Comparison of ENCODE assay signal across 8 cellular contexts in the genomic region with DNA sequence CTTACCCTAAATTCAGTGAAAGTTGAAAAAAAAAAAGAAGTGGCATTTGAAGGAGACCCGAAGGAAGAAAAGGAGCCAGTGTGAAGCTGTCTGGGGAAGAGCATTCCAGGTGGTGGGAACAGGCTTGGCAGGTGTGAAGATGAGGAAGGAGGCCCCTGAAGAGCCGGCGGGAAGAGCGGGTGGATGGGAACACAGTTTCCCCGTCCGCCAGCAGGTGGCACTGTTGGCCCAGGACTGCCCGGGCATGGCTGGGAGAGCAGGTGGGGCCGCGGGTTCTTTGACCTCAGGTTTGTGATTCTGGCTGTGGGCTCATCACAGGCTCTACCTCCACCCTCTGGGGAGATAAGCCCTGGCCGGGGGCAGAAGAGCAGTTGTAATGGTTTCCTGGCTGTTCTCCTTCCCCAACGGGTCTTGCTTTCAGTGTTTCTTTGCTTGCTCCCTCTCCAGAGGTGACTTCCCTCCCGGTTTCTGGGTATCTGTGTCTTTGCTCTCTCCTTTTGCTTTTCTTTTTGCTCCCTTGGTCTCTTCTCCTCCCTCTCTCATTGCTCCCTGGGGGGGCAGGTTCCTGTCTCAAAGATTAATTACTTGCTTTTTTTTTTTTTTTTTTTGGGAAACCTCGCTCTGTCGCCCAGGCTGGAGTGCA. TPM values are rescaled to one million over a fixed set of nuclear protein-coding genes. Genes with fewer than 3 reads are reported as not detected.
DNase-seq lines count a peak whose midpoint lies in the region; ATAC-seq and TF ChIP-seq lines count a peak whose summit lies in the region.

No MANE protein-coding gene starts in this region.

- H3K27me3 ChIP-seq in CD4-positive, alpha-beta T cell (ENCODE audit: control insufficient read depth, insufficient read depth, low read length), result no peaks in the 10 kb centered on the region

- peak; percentile 92 for ATAC-seq in CD4-positive, alpha-beta T cell (ENCODE audit: poor library complexity)
- no peak for ATAC-seq in GM18858 (IDR thresholded peaks at IDR 0.05; ENCODE audit: unreplicated experiment)

- H3K9me3 ChIP-seq in CD4-positive, alpha-beta T cell (ENCODE audit: control insufficient read depth, low read length), result no peaks in the 10 kb centered on the region

- no peak overlapping the region for H3K27ac Mint-ChIP-seq in CD4-positive, alpha-beta T cell
- no peak overlapping the region for H3K27ac Mint-ChIP-seq in endothelial cell (ENCODE audit: unreplicated experiment)
- no peak overlapping the region for H3K27ac Mint-ChIP-seq in mesothelial cell of epicardium

- H3K27ac ChIP-seq in CD4-positive, alpha-beta T cell (ENCODE audit: low read depth, low read length), result no peak overlapping the region

- H3K27me3 Mint-ChIP-seq in CD4-positive, alpha-beta T cell, result no peaks in the 10 kb centered on the region
- H3K27me3 Mint-ChIP-seq in endothelial cell (ENCODE audit: unreplicated experiment) (peaks cover 4% of the 10 kb centered on the region), mesothelial cell of epicardium (ENCODE audit: low read depth) (peaks cover 7% of the 10 kb centered on the region)

- no peaks in the 10 kb centered on the region for H3K9me3 Mint-ChIP-seq in CD4-positive, alpha-beta T cell
- H3K9me3 Mint-ChIP-seq in endothelial cell (ENCODE audit: unreplicated experiment) (no peaks in the 10 kb centered on the region), mesothelial cell of epicardium (no peaks in the 10 kb centered on the region)

- H3K36me3 Mint-ChIP-seq in CD4-positive, alpha-beta T cell (ENCODE audit: low read depth), result peaks cover 2% of the 10 kb centered on the region
- H3K36me3 Mint-ChIP-seq in endothelial cell (ENCODE audit: low read depth, unreplicated experiment) (no peaks in the 10 kb centered on the region), mesothelial cell of epicardium (no peaks in the 10 kb centered on the region)

- no peak overlapping the region for H3K4me3 Mint-ChIP-seq in CD4-positive, alpha-beta T cell
- H3K4me3 Mint-ChIP-seq in endothelial cell (ENCODE audit: unreplicated experiment), result no peak overlapping the region
- no peak overlapping the region for H3K4me3 Mint-ChIP-seq in mesothelial cell of epicardium

- intact Hi-C loops in CD4-positive, alpha-beta T cell (cut with DNase I, micrococcal nuclease), result loop anchor here (1.0 to 10.0 kb wide), 6 partner anchors 32 to 816 kb away; partner anchors contain the start of gene RAP1GAP2 (in 1 of the 2)

- H3K4me1 Mint-ChIP-seq in CD4-positive, alpha-beta T cell (ENCODE audit: low read depth), result peaks cover 27% of the 10 kb centered on the region
- H3K4me1 Mint-ChIP-seq in endothelial cell (ENCODE audit: unreplicated experiment) (no peaks in the 10 kb centered on the region), mesothelial cell of epicardium (no peaks in the 10 kb centered on the region)

- peak; percentile 97 for TF ChIP-seq CTCF in CD4-positive, alpha-beta T cell (IDR thresholded peaks at IDR 0.05)
- TF ChIP-seq CTCF in endothelial cell (IDR thresholded peaks at IDR 0.05; ENCODE audit: unreplicated experiment), result peak; percentile 89
- TF ChIP-seq CTCF in mesothelial cell of epicardium (IDR thresholded peaks at IDR 0.05; ENCODE audit: unreplicated experiment), result peak; percentile 83

- peak; percentile 55 to 85 (median 72) for DNase-seq in CD4-positive, alpha-beta T cell
- DNase-seq in HCEC 1CT (peak; percentile 36), NCI-H82 treated with DMSO at 0.1 percent for 48 hours (lab: John Stamatoyannopoulos, UW; ENCODE audit: unreplicated experiment) (peak; percentile 56), endothelial cell (ENCODE audit: low spot score) (peak; percentile 89), mesothelial cell of epicardium (ENCODE audit: low spot score in 2 of 2, unreplicated experiment in 2 of 2) (peak; percentile 56 to 89)
- DNase-seq in activated CD8-positive, alpha-beta memory T cell treated with anti-CD3 and anti-CD28 coated beads, Interleukin-2, amount 50 U/mL, for 1 hour (ENCODE audit: extremely low read depth), result peak; percentile 22
- peak; percentile 64 to 68 for DNase-seq in stimulated activated CD8-positive, alpha-beta memory T cell treated with anti-CD3 and anti-CD28 coated beads, Interleukin-4, amount 100 ng/mL, for 1 hour (ENCODE audit: low read depth in 2 of 2, low spot score in 1 of 2)

- CTCF ChIA-PET in CD4-positive, alpha-beta T cell (lab: Charles Lee), result interaction anchor here (0.9 to 3.0 kb wide), 5 partner anchors 8 to 42 kb away, joined by 3 to 17 read pairs (median 9); no protein-coding TSS in a partner anchor

- POLR2A ChIA-PET in CD4-positive, alpha-beta T cell (lab: Charles Lee), result interaction anchor here (1.3 to 5.2 kb wide), 2 partner anchors 14 to 30 kb away, joined by 3 to 26 read pairs; no protein-coding TSS in a partner anchor

RNA-seq across cellular contexts. Expression of gene RAP1GAP2, which starts 32.3 kb away (rescaled TPM):
- total RNA-seq in CD4-positive, alpha-beta T cell, result 10 to 100 TPM; 46.3 to 49.7 TPM
- 10.6 TPM for total RNA-seq in endothelial cell (ENCODE audit: unreplicated experiment)
- total RNA-seq in mesothelial cell of epicardium, result 6.4 to 8.3 TPM (median 7.1 TPM) in 3 replicates

Comparison
In these comparisons a context has a peak if more than half of its experiments do, and no peak if none do; other contexts are left out.
1. DNase-seq: peak in every context shown above with its lines; median percentile 89 in endothelial cell; 72 in mesothelial cell of epicardium; 72 in CD4-positive, alpha-beta T cell; 66 in stimulated activated CD8-positive, alpha-beta memory T cell treated with anti-CD3 and anti-CD28 coated beads, Interleukin-4, amount 100 ng/mL, for 1 hour; 56 in NCI-H82 treated with DMSO at 0.1 percent for 48 hours; 36 in HCEC 1CT; 22 in activated CD8-positive, alpha-beta memory T cell treated with anti-CD3 and anti-CD28 coated beads, Interleukin-2, amount 50 U/mL, for 1 hour.